Comparison of ENCODE assay signal across 11 cellular contexts in genomic region chr17:8470447-8471047, GRCh38. TPM values are rescaled to one million over a fixed set of nuclear protein-coding genes. Genes with fewer than 3 reads are reported as not detected.
DNase-seq lines count a peak whose midpoint lies in the region; ATAC-seq and TF ChIP-seq lines count a peak whose summit lies in the region.
"Had no signal": no experiment of that assay in that cellular context is flagged by ENCODE, and none has a peak within 500 bp of the region (broad histone marks: within the 10 kb centered on the region; RNA-seq: fewer than 3 reads in every experiment).

No MANE protein-coding gene starts in this region.

- H3K4me3 ChIP-seq in astrocyte of the spinal cord (ENCODE audit: low read depth, low read length) (no peak overlapping the region), right atrium auricular region (peak overlapping the region in 1 of 2 donors; percentile 1), gastrocnemius medialis (peak overlapping the region in 1 of 4 donors; percentile 7), neural progenitor cell (no peak overlapping the region)

- TF ChIP-seq POLR2A in gastrocnemius medialis (IDR thresholded peaks at IDR 0.05): no peak

- H4K20me1 ChIP-seq in neural progenitor cell (ENCODE audit: low read depth): peaks cover 4% of the 10 kb centered on the region

- no peak overlapping the region for H2AFZ ChIP-seq in neural progenitor cell (replicated peaks)

- intact Hi-C loops in gastrocnemius medialis (cut with DNase I; ENCODE audit: low total_unique reads): no loop called here

- H3K27me3 ChIP-seq in right atrium auricular region (no peaks in the 10 kb centered on the region), gastrocnemius medialis (no peaks in the 10 kb centered on the region), neural progenitor cell (no peaks in the 10 kb centered on the region)

- ATAC-seq in gastrocnemius medialis (peak; percentile 22 to 55), GM18858 (IDR thresholded peaks at IDR 0.05; ENCODE audit: unreplicated experiment) (no peak), HG02678 (IDR thresholded peaks at IDR 0.05; ENCODE audit: unreplicated experiment) (no peak)

- H3K9ac ChIP-seq in neural progenitor cell: no peak overlapping the region

- DNase-seq in NCI-H1105 treated with DMSO at 0.1 percent for 48 hours (lab: John Stamatoyannopoulos, UW) (peak; percentile 89), astrocyte of the spinal cord (ENCODE audit: low read depth, low spot score) (peak; percentile 27), right atrium auricular region (ENCODE audit: low spot score) (no peak), gastrocnemius medialis (peak in 1 of 2 donors; percentile 57), neural progenitor cell (ENCODE audit: low spot score) (no peak), KBM-7 (no peak)
- DNase-seq: MV-4-11, SW 1271 had no signal

- in situ Hi-C loops in astrocyte of the spinal cord (cut with HindIII; ENCODE audit: low sequenced_read_pairs) (no loop called here), gastrocnemius medialis (cut with MboI; ENCODE audit: low sequenced_read_pairs in 4 of 4) (no loop called here), KBM-7 (cut with MboI; ENCODE audit: low pct_unique_long_range_greater_than_20kb, low sequenced_read_pairs) (no loop called here)

- peaks cover 0 to 32% of the 10 kb centered on the region in 2 donors for H3K4me1 ChIP-seq in right atrium auricular region
- H3K4me1 ChIP-seq in gastrocnemius medialis: peaks cover 21 to 30% of the 10 kb centered on the region in 2 donors
- no peaks in the 10 kb centered on the region for H3K4me1 ChIP-seq in neural progenitor cell

- H3K9me3 Mint-ChIP-seq in neural progenitor cell: no peaks in the 10 kb centered on the region
- H3K9me3 Mint-ChIP-seq: neural crest cell had no signal

- H3K27me3 Mint-ChIP-seq in neural progenitor cell (ENCODE audit: insufficient read depth, low read depth): no peaks in the 10 kb centered on the region

- peaks cover 2% of the 10 kb centered on the region for H3K4me1 Mint-ChIP-seq in neural progenitor cell
- H3K4me1 Mint-ChIP-seq: neural crest cell had no signal

- peaks cover 32% of the 10 kb centered on the region for H3K36me3 Mint-ChIP-seq in neural progenitor cell

- H3K9me3 ChIP-seq in right atrium auricular region: no peaks in the 10 kb centered on the region
- H3K9me3 ChIP-seq in gastrocnemius medialis: no peaks in the 10 kb centered on the region
- no peaks in the 10 kb centered on the region for H3K9me3 ChIP-seq in neural progenitor cell (ENCODE audit: low read depth)

- no peak overlapping the region for H3K27ac Mint-ChIP-seq in neural progenitor cell

- no peak for TF ChIP-seq CTCF in astrocyte of the spinal cord (IDR thresholded peaks at IDR 0.05; ENCODE audit: low read depth, low read length)
- TF ChIP-seq CTCF in right atrium auricular region (IDR thresholded peaks at IDR 0.05): no peak
- TF ChIP-seq CTCF in gastrocnemius medialis (IDR thresholded peaks at IDR 0.05 in 4 of 5, conservative IDR thresholded peaks at IDR 0.05 in 1 of 5): no peak
- no peak for TF ChIP-seq CTCF in neural progenitor cell (IDR thresholded peaks at IDR 0.05)

- H3K27ac ChIP-seq in right atrium auricular region: peak overlapping the region; percentile 40 to 45
- H3K27ac ChIP-seq in gastrocnemius medialis: peak overlapping the region; percentile 0 to 59 (median 31)
- H3K27ac ChIP-seq in neural progenitor cell: no peak overlapping the region

- H3K4me3 Mint-ChIP-seq in neural progenitor cell: no peak overlapping the region
- H3K4me3 Mint-ChIP-seq: neural crest cell had no signal

- H3K36me3 ChIP-seq in right atrium auricular region (peaks cover 57% of the 10 kb centered on the region), gastrocnemius medialis (peaks cover 0 to 35% of the 10 kb centered on the region in 2 donors), neural progenitor cell (peaks cover 3% of the 10 kb centered on the region)

- H3K4me2 ChIP-seq in neural progenitor cell: no peak overlapping the region

- H3K79me2 ChIP-seq in neural progenitor cell (ENCODE audit: low read depth): peaks cover 4% of the 10 kb centered on the region

- H3F3A ChIP-seq in neural progenitor cell (ENCODE audit: low read depth): peaks cover 21% of the 10 kb centered on the region

RNA-seq across cellular contexts. Expression of gene NDEL1, which starts 34.9 kb away (rescaled TPM):
- total RNA-seq in right atrium auricular region (10 to 100 TPM; 34.9 to 38.7 TPM), gastrocnemius medialis (10 to 100 TPM; 31.3 to 60.6 (median 41.5) TPM), neural progenitor cell (ENCODE audit: low replicate concordance) (26.9 and 31.6 TPM in 2 replicates)

Comparison
In these comparisons a context has a peak if more than half of its experiments do, and no peak if none do; other contexts are left out.
1. DNase-seq: peak in NCI-H1105 treated with DMSO at 0.1 percent for 48 hours (single experiment) and astrocyte of the spinal cord (single experiment); none in right atrium auricular region (single experiment), neural progenitor cell (single experiment) and KBM-7 (single experiment).
2. ATAC-seq: peak in gastrocnemius medialis (2 of 2); none in GM18858 (single experiment) and HG02678 (single experiment).